ENCODE assay signal across 4 cellular contexts in the genomic region with DNA sequence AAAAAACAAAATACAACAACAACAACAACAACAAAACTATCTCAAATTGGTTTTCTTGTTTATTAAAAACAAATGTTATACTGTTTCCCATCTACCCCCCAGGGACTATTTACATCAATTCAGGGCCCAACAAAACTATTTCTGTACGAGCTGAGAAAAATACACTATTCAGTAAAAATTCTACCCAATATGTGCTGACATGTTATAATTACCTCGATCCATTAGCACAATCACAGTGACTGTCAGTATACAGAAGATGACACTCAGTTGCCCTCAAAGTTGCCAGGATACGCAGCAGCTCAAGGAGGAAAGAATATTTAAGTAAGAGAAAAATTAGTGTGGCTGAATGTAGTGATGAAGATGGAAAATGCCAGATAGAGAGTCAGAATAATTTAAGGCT.
A peak's percentile ranks its signal among the peaks of the same experiment; 100 is the strongest.
TF ChIP-seq lines count a peak whose summit lies in the region.

No MANE protein-coding gene starts in this region.

TF ChIP-seq in A549, 52 proteins besides CTCF, POLR2A, EP300 and RAD21:
- TF ChIP-seq RNF2 (IDR thresholded peaks at IDR 0.05; ENCODE audit: borderline replicate concordance, low read depth) = no peak
- TF ChIP-seq MAFK (IDR thresholded peaks at IDR 0.05; ENCODE audit: partially characterized antibody) = peak; percentile 44
- TF ChIP-seq, protein P1, sequence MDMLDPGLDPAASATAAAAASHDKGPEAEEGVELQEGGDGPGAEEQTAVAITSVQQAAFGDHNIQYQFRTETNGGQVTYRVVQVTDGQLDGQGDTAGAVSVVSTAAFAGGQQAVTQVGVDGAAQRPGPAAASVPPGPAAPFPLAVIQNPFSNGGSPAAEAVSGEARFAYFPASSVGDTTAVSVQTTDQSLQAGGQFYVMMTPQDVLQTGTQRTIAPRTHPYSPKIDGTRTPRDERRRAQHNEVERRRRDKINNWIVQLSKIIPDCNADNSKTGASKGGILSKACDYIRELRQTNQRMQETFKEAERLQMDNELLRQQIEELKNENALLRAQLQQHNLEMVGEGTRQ (IDR thresholded peaks at IDR 0.05) = no peak
- TF ChIP-seq JUNB (IDR thresholded peaks at IDR 0.05) = no peak

TF ChIP-seq in IMR-90, 13 proteins besides CTCF, POLR2A, EP300 and RAD21:
- TF ChIP-seq MAFK (IDR thresholded peaks at IDR 0.05; ENCODE audit: low read depth, low read length) (peak; percentile 52), MXI1 (IDR thresholded peaks at IDR 0.05; ENCODE audit: borderline replicate concordance, low read depth, low read length) (no peak)

TF ChIP-seq in HepG2, 621 proteins besides CTCF, POLR2A, EP300 and RAD21:
- TF ChIP-seq KDM3A (CRISPR knock-in tag; IDR thresholded peaks at IDR 0.05; ENCODE audit: low read depth) = no peak
- peak; percentile 54 to 74; a peak in 3 of 4 replicates for TF ChIP-seq MAFK (conservative IDR thresholded peaks at IDR 0.05 in 1 of 2, IDR thresholded peaks at IDR 0.05 in 1 of 2; ENCODE audit: low read length in 2 of 2)
- peak; percentile 74 for TF ChIP-seq MAFF (IDR thresholded peaks at IDR 0.05; ENCODE audit: low read depth, low read length)

TF ChIP-seq in neural cell, 6 proteins besides CTCF, POLR2A, EP300 and RAD21:
- TF ChIP-seq, protein P2, sequence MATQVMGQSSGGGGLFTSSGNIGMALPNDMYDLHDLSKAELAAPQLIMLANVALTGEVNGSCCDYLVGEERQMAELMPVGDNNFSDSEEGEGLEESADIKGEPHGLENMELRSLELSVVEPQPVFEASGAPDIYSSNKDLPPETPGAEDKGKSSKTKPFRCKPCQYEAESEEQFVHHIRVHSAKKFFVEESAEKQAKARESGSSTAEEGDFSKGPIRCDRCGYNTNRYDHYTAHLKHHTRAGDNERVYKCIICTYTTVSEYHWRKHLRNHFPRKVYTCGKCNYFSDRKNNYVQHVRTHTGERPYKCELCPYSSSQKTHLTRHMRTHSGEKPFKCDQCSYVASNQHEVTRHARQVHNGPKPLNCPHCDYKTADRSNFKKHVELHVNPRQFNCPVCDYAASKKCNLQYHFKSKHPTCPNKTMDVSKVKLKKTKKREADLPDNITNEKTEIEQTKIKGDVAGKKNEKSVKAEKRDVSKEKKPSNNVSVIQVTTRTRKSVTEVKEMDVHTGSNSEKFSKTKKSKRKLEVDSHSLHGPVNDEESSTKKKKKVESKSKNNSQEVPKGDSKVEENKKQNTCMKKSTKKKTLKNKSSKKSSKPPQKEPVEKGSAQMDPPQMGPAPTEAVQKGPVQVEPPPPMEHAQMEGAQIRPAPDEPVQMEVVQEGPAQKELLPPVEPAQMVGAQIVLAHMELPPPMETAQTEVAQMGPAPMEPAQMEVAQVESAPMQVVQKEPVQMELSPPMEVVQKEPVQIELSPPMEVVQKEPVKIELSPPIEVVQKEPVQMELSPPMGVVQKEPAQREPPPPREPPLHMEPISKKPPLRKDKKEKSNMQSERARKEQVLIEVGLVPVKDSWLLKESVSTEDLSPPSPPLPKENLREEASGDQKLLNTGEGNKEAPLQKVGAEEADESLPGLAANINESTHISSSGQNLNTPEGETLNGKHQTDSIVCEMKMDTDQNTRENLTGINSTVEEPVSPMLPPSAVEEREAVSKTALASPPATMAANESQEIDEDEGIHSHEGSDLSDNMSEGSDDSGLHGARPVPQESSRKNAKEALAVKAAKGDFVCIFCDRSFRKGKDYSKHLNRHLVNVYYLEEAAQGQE (IDR thresholded peaks at IDR 0.05; ENCODE audit: borderline replicate concordance) = no peak
- no peak for TF ChIP-seq MXI1 (conservative IDR thresholded peaks at IDR 0.05; ENCODE audit: poor library complexity, severe bottlenecking)
TF ChIP-seq in neural cell: peak in this region for 0.
